1 cellular context compared by ENCODE assay signal in the genomic region with DNA sequence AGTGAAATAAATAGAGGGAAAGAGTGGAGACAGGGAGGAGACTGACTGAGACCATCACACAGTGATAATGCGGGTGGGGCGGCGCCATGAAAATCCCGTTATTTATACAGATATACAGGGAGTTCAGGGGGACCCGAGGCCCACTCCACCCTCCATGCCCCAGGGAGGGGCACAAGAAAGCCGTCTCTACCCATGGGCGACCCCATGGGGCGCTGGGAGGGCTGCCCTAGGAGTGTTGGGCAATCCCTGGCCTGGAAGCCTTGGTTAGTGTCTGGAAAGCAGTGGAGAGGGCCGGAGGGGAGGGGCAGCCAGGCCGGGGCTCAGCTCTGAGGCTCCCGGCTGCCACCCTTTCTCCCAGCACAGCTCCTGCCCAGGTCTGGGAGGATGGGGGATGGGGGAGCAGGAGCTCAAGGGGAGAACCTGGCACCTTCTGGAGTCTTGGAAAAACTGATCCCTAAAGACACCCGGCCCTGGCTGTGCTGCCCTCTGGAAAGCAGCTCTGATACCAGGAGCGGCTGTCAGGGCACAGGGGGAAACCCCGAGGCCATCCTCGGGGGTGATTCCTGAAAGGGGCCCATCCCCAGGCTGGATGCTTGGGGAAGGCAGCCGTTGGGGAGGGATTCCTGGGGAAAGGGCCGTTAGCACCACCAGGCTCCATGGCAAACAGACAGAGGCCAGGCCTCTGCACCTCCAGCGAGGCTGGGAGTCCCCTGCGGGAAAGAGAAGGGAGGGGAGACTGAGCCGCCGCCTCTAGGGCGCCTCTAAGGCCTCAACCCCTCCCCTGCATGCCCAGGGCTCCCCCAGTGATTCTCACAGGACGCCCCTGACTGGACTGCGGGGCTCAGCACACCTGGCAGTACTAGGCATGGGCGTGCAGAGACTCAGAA.
TF ChIP-seq lines count a peak whose summit lies in the region.

No MANE protein-coding gene starts in this region.

TF ChIP-seq in IMR-90, 13 proteins besides CTCF, POLR2A, EP300 and RAD21:
- TF ChIP-seq MXI1 (IDR thresholded peaks at IDR 0.05; ENCODE audit: borderline replicate concordance, low read depth, low read length) (no peak), MAZ (IDR thresholded peaks at IDR 0.05; ENCODE audit: borderline replicate concordance, low read depth, low read length) (no peak), CHD1 (IDR thresholded peaks at IDR 0.05; ENCODE audit: low read depth, low read length) (no peak), RCOR1 (IDR thresholded peaks at IDR 0.05; ENCODE audit: insufficient replicate concordance, low read length) (no peak), FOS (IDR thresholded peaks at IDR 0.05; ENCODE audit: low read depth, low read length) (no peak), RFX5 (IDR thresholded peaks at IDR 0.05; ENCODE audit: low read depth, low read length) (no peak), MAFK (IDR thresholded peaks at IDR 0.05; ENCODE audit: low read depth, low read length) (no peak), ELK1 (IDR thresholded peaks at IDR 0.05; ENCODE audit: borderline replicate concordance, low read depth, low read length) (no peak), SMC3 (IDR thresholded peaks at IDR 0.05; ENCODE audit: low read depth, low read length) (no peak), NFE2L2 (IDR thresholded peaks at IDR 0.05; ENCODE audit: low read depth, low read length) (no peak), BHLHE40 (IDR thresholded peaks at IDR 0.05; ENCODE audit: low read depth, low read length) (no peak), CEBPB (IDR thresholded peaks at IDR 0.05; ENCODE audit: low read depth, low read length) (no peak), USF2 (IDR thresholded peaks at IDR 0.05; ENCODE audit: low read depth, low read length) (no peak)
